18 cellular contexts compared by ENCODE assay signal in the genomic region with DNA sequence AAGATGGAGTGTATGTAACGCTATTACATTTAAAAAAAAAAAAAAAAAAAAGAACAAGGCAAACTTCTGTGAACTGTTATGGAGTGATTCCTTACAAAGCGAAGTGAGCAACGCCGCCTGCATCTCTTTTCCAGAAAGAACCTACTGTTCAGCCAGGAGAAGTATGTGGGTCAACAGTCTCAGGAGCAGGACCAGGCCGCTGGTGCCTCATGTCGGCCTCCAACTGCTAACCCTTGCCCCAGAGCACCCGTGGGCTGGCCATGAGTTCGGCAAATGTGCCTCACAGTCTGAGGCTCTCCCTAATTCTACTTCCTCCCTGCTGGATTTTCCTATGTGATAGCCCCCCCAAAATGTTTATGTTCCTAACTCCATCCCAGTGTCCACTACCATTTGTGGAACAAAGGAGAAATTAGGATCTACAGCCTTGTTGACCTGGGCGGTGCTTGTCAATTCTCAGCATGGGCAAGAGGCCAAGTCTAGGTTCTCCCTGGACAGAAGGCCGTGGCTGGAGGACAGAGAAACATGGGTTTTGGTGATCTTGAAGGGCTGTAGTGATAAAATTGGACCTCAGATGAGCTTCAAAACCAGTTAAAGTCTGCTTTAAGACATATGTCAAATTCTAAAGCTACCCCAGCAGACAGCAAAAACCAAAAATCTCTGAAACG. TPM values are rescaled to one million over a fixed set of nuclear protein-coding genes. Genes with fewer than 3 reads are reported as not detected.
A peak's percentile ranks its signal among the peaks of the same experiment; 100 is the strongest.
DNase-seq lines count a peak whose midpoint lies in the region; ATAC-seq and TF ChIP-seq lines count a peak whose summit lies in the region.
"Had no signal": no experiment of that assay in that cellular context is flagged by ENCODE, and none has a peak within 500 bp of the region (broad histone marks: within the 10 kb centered on the region; RNA-seq: fewer than 3 reads in every experiment).

No MANE protein-coding gene starts in this region.

- no peak overlapping the region for H2AFZ ChIP-seq in trophoblast cell (ENCODE audit: insufficient read depth, low read length, poor library complexity)

- H3K27ac ChIP-seq in left ventricle myocardium inferior (replicated peaks) (peak overlapping the region; percentile 20), trophoblast cell (ENCODE audit: low read depth, low read length) (peak overlapping the region; percentile 3), upper lobe of right lung (no peak overlapping the region)
- H3K27ac ChIP-seq: KMS-11 had no signal

- H3K18ac ChIP-seq in trophoblast cell (ENCODE audit: low read length) = no peak overlapping the region

- peaks cover 83% of the 10 kb centered on the region for H3K36me3 ChIP-seq in left ventricle myocardium inferior
- peaks cover 39 to 55% of the 10 kb centered on the region in 2 experiments for H3K36me3 ChIP-seq in trophoblast cell (ENCODE audit: control insufficient read depth in 1 of 2, insufficient read depth in 2 of 2, low read length in 2 of 2)
- H3K36me3 ChIP-seq in upper lobe of right lung = peaks cover 87% of the 10 kb centered on the region

- H4K8ac ChIP-seq in trophoblast cell (ENCODE audit: low read depth, low read length) = no peak overlapping the region

- H3K4me1 ChIP-seq in left ventricle myocardium inferior (peaks cover 70% of the 10 kb centered on the region), trophoblast cell (ENCODE audit: control insufficient read depth in 1 of 2, insufficient read depth in 2 of 2, low read length in 2 of 2) (peaks cover 4 to 6% of the 10 kb centered on the region in 2 experiments), upper lobe of right lung (peaks cover 9% of the 10 kb centered on the region)

- no peak overlapping the region for H2BK12ac ChIP-seq in trophoblast cell (ENCODE audit: low read length)

- H2BK5ac ChIP-seq in trophoblast cell (ENCODE audit: low read depth, low read length, poor library complexity) = no peak overlapping the region

- H3K36me3 Mint-ChIP-seq in activated T-cell treated with anti-CD3 and anti-CD28 coated beads, Interleukin-2, amount 50 U/mL, for 72 hours (ENCODE audit: insufficient read depth in 2 of 2) = peaks cover 12 to 36% of the 10 kb centered on the region in 2 donors
- peaks cover 48% of the 10 kb centered on the region for H3K36me3 Mint-ChIP-seq in activated T-cell treated with anti-CD3 and anti-CD28 coated beads, Interleukin-2, amount 50 U/mL, for 4 hours (ENCODE audit: insufficient read depth)

- H3K4me2 ChIP-seq in trophoblast cell (ENCODE audit: low read length) = no peak overlapping the region
- H3K4me2 ChIP-seq: KMS-11 had no signal

- peaks cover 25% of the 10 kb centered on the region for H3K4me1 Mint-ChIP-seq in activated T-cell treated with anti-CD3 and anti-CD28 coated beads, Interleukin-2, amount 50 U/mL, for 72 hours (ENCODE audit: low read depth)
- peaks cover 41% of the 10 kb centered on the region for H3K4me1 Mint-ChIP-seq in activated T-cell treated with anti-CD3 and anti-CD28 coated beads, Interleukin-2, amount 50 U/mL, for 4 hours (ENCODE audit: low read depth)

- H3K79me2 ChIP-seq in trophoblast cell (ENCODE audit: control insufficient read depth, insufficient read depth, low read length, poor library complexity) = peaks cover 6% of the 10 kb centered on the region

- no peak overlapping the region for H3K23ac ChIP-seq in trophoblast cell (ENCODE audit: low read length)

- DNase-seq in activated T-cell treated with anti-CD3 and anti-CD28 coated beads, Interleukin-2, amount 50 U/mL, for 72 hours = no peak
- DNase-seq in activated T-cell treated with anti-CD3 and anti-CD28 coated beads, Interleukin-2, amount 50 U/mL, for 4 hours = no peak
- DNase-seq in left ventricle myocardium inferior = no peak
- DNase-seq in trophoblast cell = peak; percentile 14 to 18
- DNase-seq in upper lobe of right lung = no peak
- DNase-seq in hepatic stellate cell (ENCODE audit: low spot score) = no peak
- DNase-seq in kidney tubule cell (ENCODE audit: low spot score) = no peak
- DNase-seq: activated CD4-positive, alpha-beta T cell treated with anti-CD3 and anti-CD28 coated beads, Interleukin-2, amount 10 ng/mL, durations not matched to agents 7 days and 5 days; central memory CD4-positive, alpha-beta T cell; foreskin fibroblast; NCI-H2171 treated with DMSO at 0.1 percent for 48 hours; NCI-H524 treated with DMSO at 0.1 percent for 48 hours; occipital lobe; retina had no signal

- no peak for ATAC-seq in activated T-cell treated with anti-CD3 and anti-CD28 coated beads, Interleukin-2, amount 50 U/mL, for 72 hours (replicated peaks in 1 of 2)
- ATAC-seq in activated T-cell treated with anti-CD3 and anti-CD28 coated beads, Interleukin-2, amount 50 U/mL, for 4 hours = no peak
- peak; percentile 67 for ATAC-seq in upper lobe of right lung
- ATAC-seq in GM21825 (IDR thresholded peaks at IDR 0.05; ENCODE audit: unreplicated experiment) = no peak
- ATAC-seq: HCT116 had no signal

- H3K14ac ChIP-seq in trophoblast cell (ENCODE audit: low read length) = no peak overlapping the region

- H2BK120ac ChIP-seq in trophoblast cell (ENCODE audit: insufficient read depth, low read length, poor library complexity) = no peak overlapping the region

- H3K4me3 Mint-ChIP-seq in activated T-cell treated with anti-CD3 and anti-CD28 coated beads, Interleukin-2, amount 50 U/mL, for 72 hours = no peak overlapping the region
- H3K4me3 Mint-ChIP-seq in activated T-cell treated with anti-CD3 and anti-CD28 coated beads, Interleukin-2, amount 50 U/mL, for 4 hours = no peak overlapping the region
- H3K4me3 Mint-ChIP-seq: activated CD4-positive, alpha-beta T cell treated with anti-CD3 and anti-CD28 coated beads, Interleukin-2, amount 10 ng/mL, durations not matched to agents 7 days and 5 days; T-helper 1 cell treated with Interleukin-12 subunit alpha and Interleukin-12 subunit beta and Interleukin-4 antibody, amounts not matched to agents 30 μg/mL and 1 μg/mL, for 36 hours had no signal

- H3K79me1 ChIP-seq in trophoblast cell (ENCODE audit: low read length) = no peaks in the 10 kb centered on the region

- WGBS in trophoblast cell (ENCODE audit: extremely low coverage, insufficient coverage, insufficient read length) = no CpG with 5 or more reads among the region's 11 CpGs

- H3K4ac ChIP-seq in trophoblast cell (ENCODE audit: low read depth, low read length) = peak overlapping the region; percentile 23

- no peak overlapping the region for H4K91ac ChIP-seq in trophoblast cell (ENCODE audit: low read depth, low read length)

- H3K9me3 ChIP-seq in left ventricle myocardium inferior (replicated peaks) = no peaks in the 10 kb centered on the region
- H3K9me3 ChIP-seq in trophoblast cell (ENCODE audit: insufficient read depth, low read depth, low read length) = no peaks in the 10 kb centered on the region
- H3K9me3 ChIP-seq in upper lobe of right lung = no peaks in the 10 kb centered on the region

- H3K4me3 ChIP-seq in left ventricle myocardium inferior = no peak overlapping the region
- H3K4me3 ChIP-seq in trophoblast cell (ENCODE audit: low read depth, low read length) = no peak overlapping the region
- no peak overlapping the region for H3K4me3 ChIP-seq in upper lobe of right lung

- H2AK5ac ChIP-seq in trophoblast cell (ENCODE audit: low read length) = no peak overlapping the region

- H3K9me3 Mint-ChIP-seq in activated T-cell treated with anti-CD3 and anti-CD28 coated beads, Interleukin-2, amount 50 U/mL, for 72 hours = no peaks in the 10 kb centered on the region
- no peaks in the 10 kb centered on the region for H3K9me3 Mint-ChIP-seq in activated T-cell treated with anti-CD3 and anti-CD28 coated beads, Interleukin-2, amount 50 U/mL, for 4 hours
- H3K9me3 Mint-ChIP-seq: activated CD4-positive, alpha-beta T cell treated with anti-CD3 and anti-CD28 coated beads, Interleukin-2, amount 10 ng/mL, durations not matched to agents 7 days and 5 days; T-helper 1 cell treated with Interleukin-12 subunit alpha and Interleukin-12 subunit beta and Interleukin-4 antibody, amounts not matched to agents 30 μg/mL and 1 μg/mL, for 36 hours had no signal

- H4K12ac ChIP-seq in trophoblast cell (ENCODE audit: low read depth, low read length) = no peak overlapping the region

- H3K9ac ChIP-seq in trophoblast cell (ENCODE audit: low read length) = no peak overlapping the region
- H3K9ac ChIP-seq: KMS-11 had no signal

- no peaks in the 10 kb centered on the region for H3K27me3 Mint-ChIP-seq in activated T-cell treated with anti-CD3 and anti-CD28 coated beads, Interleukin-2, amount 50 U/mL, for 72 hours (ENCODE audit: low read depth)
- no peaks in the 10 kb centered on the region for H3K27me3 Mint-ChIP-seq in activated T-cell treated with anti-CD3 and anti-CD28 coated beads, Interleukin-2, amount 50 U/mL, for 4 hours (ENCODE audit: low read depth)
- H3K27me3 Mint-ChIP-seq: activated CD4-positive, alpha-beta T cell treated with anti-CD3 and anti-CD28 coated beads, Interleukin-2, amount 10 ng/mL, durations not matched to agents 7 days and 5 days had no signal

- peak overlapping the region; percentile 61 for H3K27ac Mint-ChIP-seq in activated T-cell treated with anti-CD3 and anti-CD28 coated beads, Interleukin-2, amount 50 U/mL, for 72 hours
- H3K27ac Mint-ChIP-seq: T-helper 1 cell treated with Interleukin-12 subunit alpha and Interleukin-12 subunit beta and Interleukin-4 antibody, amounts not matched to agents 30 μg/mL and 1 μg/mL, for 36 hours had no signal

- no peak for TF ChIP-seq CTCF in left ventricle myocardium inferior (IDR thresholded peaks at IDR 0.05; ENCODE audit: borderline replicate concordance)
- TF ChIP-seq CTCF in upper lobe of right lung (IDR thresholded peaks at IDR 0.05) = no peak

- intact Hi-C loops in left ventricle myocardium inferior (cut with micrococcal nuclease) (no loop called here), upper lobe of right lung (cut with DNase I) (no loop called here)

- H3K27me3 ChIP-seq in left ventricle myocardium inferior (ENCODE audit: low read depth) (no peaks in the 10 kb centered on the region), trophoblast cell (ENCODE audit: insufficient read depth, low read length) (no peaks in the 10 kb centered on the region), upper lobe of right lung (no peaks in the 10 kb centered on the region)

RNA-seq across cellular contexts. Expression of a gene that starts 15.9 kb away (rescaled TPM):
- 100 to 1,000 TPM in 1 of 2 donors, 10 to 100 TPM in 1; 89.3 to 108 TPM for total RNA-seq in activated T-cell treated with anti-CD3 and anti-CD28 coated beads, Interleukin-2, amount 50 U/mL, for 72 hours
- 100 to 1,000 TPM; 101 to 111 (median 107) TPM for total RNA-seq in activated T-cell treated with anti-CD3 and anti-CD28 coated beads, Interleukin-2, amount 50 U/mL, for 4 hours
- 90.5 TPM for total RNA-seq in left ventricle myocardium inferior
- 95.6 and 97.7 TPM in 2 replicates for polyA plus RNA-seq in trophoblast cell (2013)
- 77.8 TPM for total RNA-seq in upper lobe of right lung

RNA-seq across cellular contexts. Expression of a gene that starts 27.8 kb away (rescaled TPM):
- 10 to 100 TPM; 53.2 to 53.8 TPM for total RNA-seq in activated T-cell treated with anti-CD3 and anti-CD28 coated beads, Interleukin-2, amount 50 U/mL, for 72 hours
- total RNA-seq in activated T-cell treated with anti-CD3 and anti-CD28 coated beads, Interleukin-2, amount 50 U/mL, for 4 hours = 10 to 100 TPM; 55.6 to 61.1 (median 57.7) TPM
- total RNA-seq in left ventricle myocardium inferior = 42.9 TPM
- polyA plus RNA-seq in trophoblast cell (2013) = 54.6 and 56.5 TPM in 2 replicates
- 73.9 TPM for total RNA-seq in upper lobe of right lung

Comparison
In these comparisons a context has a peak if more than half of its experiments do, and no peak if none do; other contexts are left out.
1. DNase-seq: peak in trophoblast cell (2 of 2); none in activated T-cell treated with anti-CD3 and anti-CD28 coated beads, Interleukin-2, amount 50 U/mL, for 72 hours (0 of 2), activated T-cell treated with anti-CD3 and anti-CD28 coated beads, Interleukin-2, amount 50 U/mL, for 4 hours (single experiment), left ventricle myocardium inferior (single experiment), upper lobe of right lung (single experiment), hepatic stellate cell (single experiment) and kidney tubule cell (single experiment).